Comparison of ENCODE assay signal across 39 cellular contexts in the genomic region with DNA sequence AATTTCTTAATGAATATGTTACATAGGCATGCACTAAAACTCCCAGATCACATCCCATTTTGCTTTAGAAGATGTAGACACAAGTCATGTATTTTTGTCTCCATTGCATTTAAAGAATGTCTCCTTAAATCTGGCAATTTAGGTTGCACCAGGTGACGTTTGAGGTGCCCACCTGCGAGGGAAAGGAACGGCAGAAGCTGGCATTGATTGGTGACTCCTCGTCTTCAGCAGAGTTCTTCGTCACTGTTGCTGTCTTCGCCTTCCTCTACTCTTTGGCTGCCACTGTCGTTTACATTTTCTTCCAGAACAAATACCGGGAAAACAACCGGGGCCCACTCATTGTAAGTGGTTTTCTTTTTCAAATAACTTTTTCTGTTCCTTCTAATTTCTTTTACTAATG.
"Had no signal": no experiment of that assay in that cellular context is flagged by ENCODE, and none has a peak within 500 bp of the region (broad histone marks: within the 10 kb centered on the region; RNA-seq: fewer than 3 reads in every experiment).

No MANE protein-coding gene starts in this region.

- H3K4me1 ChIP-seq: adrenal gland, ascending aorta, breast epithelium had no signal

- H3K4me3 Mint-ChIP-seq: activated naive CD4-positive, alpha-beta T cell treated with anti-CD3 and anti-CD28 coated beads for 36 hours; activated naive CD4-positive, alpha-beta T cell treated with anti-CD3 and anti-CD28 coated beads, Interleukin-2, amount 10 ng/mL, durations not matched to agents 7 days and 5 days; activated naive CD4-positive, alpha-beta T cell treated with anti-CD3 and anti-CD28 coated beads, Interleukin-2, amount 50 U/mL, for 24 hours; activated naive CD8-positive, alpha-beta T cell; activated naive CD8-positive, alpha-beta T cell treated with anti-CD3 and anti-CD28 coated beads for 36 hours; activated naive CD8-positive, alpha-beta T cell treated with anti-CD3 and anti-CD28 coated beads, Interleukin-2, amount 10 ng/mL, durations not matched to agents 7 days and 5 days; activated naive CD8-positive, alpha-beta T cell treated with anti-CD3 and anti-CD28 coated beads, Interleukin-2, amount 50 U/mL, for 24 hours; activated T-cell treated with anti-CD3 and anti-CD28 coated beads, Interleukin-2, amount 50 U/mL, for 24 hours; activated T-cell treated with anti-CD3 and anti-CD28 coated beads, Interleukin-2, amount 50 U/mL, for 4 hours; activated T-cell treated with anti-CD3 and anti-CD28 coated beads, Interleukin-2, amount 50 U/mL, for 72 hours; activated T-helper 1 cell treated with anti-CD3 and anti-CD28 coated beads, Interleukin-12 subunit alpha, Interleukin-12 subunit beta, Interleukin-2, Interleukin-4 antibody, amounts not matched to agents 30 ng/mL and 10 ng/mL and 1 ng/mL, durations not matched to agents 14 hours and 24 hours and 36 hours; activated T-helper 17 cell treated with anti-CD3 and anti-CD28 coated beads, Interleukin-2, amount 50 U/mL, for 72 hours; brain; central memory CD8-positive, alpha-beta T cell had no signal

- DNase-seq: activated effector memory CD4-positive, alpha-beta T cell treated with anti-CD3 and anti-CD28 coated beads, Interleukin-2, amount 50 U/mL, for 16 hours; activated effector memory CD4-positive, alpha-beta T cell treated with Interleukin-2 at 50 U/mL for 16 hours; activated gamma-delta T cell; activated gamma-delta T cell treated with Interleukin-2 at 50 U/mL for 16 hours; activated naive CD4-positive, alpha-beta T cell; activated naive CD4-positive, alpha-beta T cell treated with anti-CD3 and anti-CD28 coated beads for 36 hours; activated naive CD4-positive, alpha-beta T cell treated with anti-CD3 and anti-CD28 coated beads, Interleukin-2, amount 10 ng/mL, durations not matched to agents 7 days and 5 days; activated naive CD4-positive, alpha-beta T cell treated with anti-CD3 and anti-CD28 coated beads, Interleukin-2, amount 50 U/mL, for 16 hours; activated naive CD4-positive, alpha-beta T cell treated with Interleukin-2 at 50 U/mL for 16 hours; activated naive CD8-positive, alpha-beta T cell treated with anti-CD3 and anti-CD28 coated beads for 36 hours; activated naive CD8-positive, alpha-beta T cell treated with anti-CD3 and anti-CD28 coated beads, Interleukin-2, amount 10 ng/mL, durations not matched to agents 7 days and 5 days; activated naive CD8-positive, alpha-beta T cell treated with anti-CD3 and anti-CD28 coated beads, Interleukin-2, amount 50 U/mL, for 24 hours; activated T-cell treated with anti-CD3 and anti-CD28 coated beads, Interleukin-2, amount 50 U/mL, for 1 hour; activated T-cell treated with anti-CD3 and anti-CD28 coated beads, Interleukin-2, amount 50 U/mL, for 24 hours; activated T-cell treated with anti-CD3 and anti-CD28 coated beads, Interleukin-2, amount 50 U/mL, for 4 hours; activated T-cell treated with anti-CD3 and anti-CD28 coated beads, Interleukin-2, amount 50 U/mL, for 48 hours; activated T-cell treated with anti-CD3 and anti-CD28 coated beads, Interleukin-2, amount 50 U/mL, for 72 hours; adrenal gland; amniotic stem cell; amygdala; anterior cingulate cortex; aorta; body of pancreas; brain microvascular endothelial cell; central memory CD4-positive, alpha-beta T cell; cerebellar nuclear complex had no signal

- ATAC-seq: activated naive CD4-positive, alpha-beta T cell treated with anti-CD3 and anti-CD28 coated beads, Interleukin-2, amount 50 U/mL, for 72 hours; activated naive CD8-positive, alpha-beta T cell treated with anti-CD3 and anti-CD28 coated beads, Interleukin-2, amount 50 U/mL, for 24 hours; activated T-cell treated with anti-CD3 and anti-CD28 coated beads, Interleukin-2, amount 50 U/mL, for 4 hours; activated T-cell treated with anti-CD3 and anti-CD28 coated beads, Interleukin-2, amount 50 U/mL, for 72 hours; activated T-helper 17 cell treated with anti-CD3 and anti-CD28 coated beads, Interleukin-2, amount 50 U/mL, for 72 hours; body of pancreas had no signal

- H3K27ac ChIP-seq: adrenal gland, ascending aorta, body of pancreas, brain microvascular endothelial cell, breast epithelium, cardiac muscle cell had no signal

- H3K36me3 ChIP-seq: adrenal gland, ascending aorta, brain microvascular endothelial cell, breast epithelium, cardiac muscle cell had no signal

- H3K4me1 Mint-ChIP-seq: activated naive CD4-positive, alpha-beta T cell treated with anti-CD3 and anti-CD28 coated beads, Interleukin-2, amount 10 ng/mL, durations not matched to agents 7 days and 5 days; activated naive CD4-positive, alpha-beta T cell treated with anti-CD3 and anti-CD28 coated beads, Interleukin-2, amount 50 U/mL, for 24 hours; activated naive CD8-positive, alpha-beta T cell treated with anti-CD3 and anti-CD28 coated beads for 36 hours; activated naive CD8-positive, alpha-beta T cell treated with anti-CD3 and anti-CD28 coated beads, Interleukin-2, amount 10 ng/mL, durations not matched to agents 7 days and 5 days; activated naive CD8-positive, alpha-beta T cell treated with anti-CD3 and anti-CD28 coated beads, Interleukin-2, amount 50 U/mL, for 24 hours; activated T-helper 17 cell treated with anti-CD3 and anti-CD28 coated beads, Interleukin-2, amount 50 U/mL, for 72 hours; central memory CD8-positive, alpha-beta T cell had no signal

- H3K27me3 ChIP-seq: adrenal gland, ascending aorta, body of pancreas, brain microvascular endothelial cell, breast epithelium, cardiac muscle cell had no signal

- H3K9me3 ChIP-seq: adrenal gland, ascending aorta, body of pancreas, breast epithelium had no signal

- FAIRE-seq: astrocyte, bronchial epithelial cell had no signal

- H3K4me3 ChIP-seq: adrenal gland, ascending aorta, body of pancreas, breast epithelium, cardiac muscle cell had no signal

- H3K27me3 Mint-ChIP-seq: activated naive CD4-positive, alpha-beta T cell treated with anti-CD3 and anti-CD28 coated beads, Interleukin-2, amount 10 ng/mL, durations not matched to agents 7 days and 5 days; activated naive CD4-positive, alpha-beta T cell treated with anti-CD3 and anti-CD28 coated beads, Interleukin-2, amount 50 U/mL, for 24 hours; activated naive CD8-positive, alpha-beta T cell treated with anti-CD3 and anti-CD28 coated beads for 36 hours; activated naive CD8-positive, alpha-beta T cell treated with anti-CD3 and anti-CD28 coated beads, Interleukin-2, amount 10 ng/mL, durations not matched to agents 7 days and 5 days; activated T-cell treated with anti-CD3 and anti-CD28 coated beads, Interleukin-2, amount 50 U/mL, for 24 hours; brain; central memory CD8-positive, alpha-beta T cell had no signal

- H3K36me3 Mint-ChIP-seq: activated naive CD4-positive, alpha-beta T cell treated with anti-CD3 and anti-CD28 coated beads, Interleukin-2, amount 10 ng/mL, durations not matched to agents 7 days and 5 days; activated naive CD4-positive, alpha-beta T cell treated with anti-CD3 and anti-CD28 coated beads, Interleukin-2, amount 50 U/mL, for 24 hours; activated naive CD4-positive, alpha-beta T cell treated with anti-CD3 and anti-CD28 coated beads, Interleukin-2, amount 50 U/mL, for 72 hours; activated naive CD8-positive, alpha-beta T cell; activated naive CD8-positive, alpha-beta T cell treated with anti-CD3 and anti-CD28 coated beads for 36 hours; activated naive CD8-positive, alpha-beta T cell treated with anti-CD3 and anti-CD28 coated beads, Interleukin-2, amount 10 ng/mL, durations not matched to agents 7 days and 5 days; brain had no signal

- H3K27ac Mint-ChIP-seq: activated naive CD4-positive, alpha-beta T cell treated with anti-CD3 and anti-CD28 coated beads for 36 hours; activated naive CD4-positive, alpha-beta T cell treated with anti-CD3 and anti-CD28 coated beads, Interleukin-2, amount 10 ng/mL, durations not matched to agents 7 days and 5 days; activated naive CD4-positive, alpha-beta T cell treated with anti-CD3 and anti-CD28 coated beads, Interleukin-2, amount 50 U/mL, for 24 hours; activated naive CD4-positive, alpha-beta T cell treated with anti-CD3 and anti-CD28 coated beads, Interleukin-2, amount 50 U/mL, for 72 hours; activated naive CD8-positive, alpha-beta T cell; activated naive CD8-positive, alpha-beta T cell treated with anti-CD3 and anti-CD28 coated beads for 36 hours; activated naive CD8-positive, alpha-beta T cell treated with anti-CD3 and anti-CD28 coated beads, Interleukin-2, amount 10 ng/mL, durations not matched to agents 7 days and 5 days; activated naive CD8-positive, alpha-beta T cell treated with anti-CD3 and anti-CD28 coated beads, Interleukin-2, amount 50 U/mL, for 24 hours; activated T-cell treated with anti-CD3 and anti-CD28 coated beads, Interleukin-2, amount 50 U/mL, for 24 hours; activated T-cell treated with anti-CD3 and anti-CD28 coated beads, Interleukin-2, amount 50 U/mL, for 72 hours; activated T-helper 1 cell treated with anti-CD3 and anti-CD28 coated beads, Interleukin-12 subunit alpha, Interleukin-12 subunit beta, Interleukin-2, Interleukin-4 antibody, amounts not matched to agents 30 ng/mL and 10 ng/mL and 1 ng/mL, durations not matched to agents 14 hours and 24 hours and 36 hours; activated T-helper 17 cell treated with anti-CD3 and anti-CD28 coated beads, Interleukin-2, amount 50 U/mL, for 72 hours; activated T-helper 2 cell treated with anti-CD3 and anti-CD28 coated beads, Interferon-gamma antibody, Interleukin-2, Interleukin-4, amounts not matched to agents 10 μg/mL and 5 μg/mL and 100 μg/mL, durations not matched to agents 14 hours and 24 hours and 36 hours; brain had no signal

- H3K9me3 Mint-ChIP-seq: activated naive CD4-positive, alpha-beta T cell treated with anti-CD3 and anti-CD28 coated beads for 36 hours; activated naive CD4-positive, alpha-beta T cell treated with anti-CD3 and anti-CD28 coated beads, Interleukin-2, amount 10 ng/mL, durations not matched to agents 7 days and 5 days; activated naive CD4-positive, alpha-beta T cell treated with anti-CD3 and anti-CD28 coated beads, Interleukin-2, amount 50 U/mL, for 72 hours; activated naive CD8-positive, alpha-beta T cell treated with anti-CD3 and anti-CD28 coated beads for 36 hours; activated naive CD8-positive, alpha-beta T cell treated with anti-CD3 and anti-CD28 coated beads, Interleukin-2, amount 10 ng/mL, durations not matched to agents 7 days and 5 days; activated naive CD8-positive, alpha-beta T cell treated with anti-CD3 and anti-CD28 coated beads, Interleukin-2, amount 50 U/mL, for 24 hours; activated T-cell treated with anti-CD3 and anti-CD28 coated beads, Interleukin-2, amount 50 U/mL, for 4 hours; activated T-helper 1 cell treated with anti-CD3 and anti-CD28 coated beads, Interleukin-12 subunit alpha, Interleukin-12 subunit beta, Interleukin-2, Interleukin-4 antibody, amounts not matched to agents 30 ng/mL and 10 ng/mL and 1 ng/mL, durations not matched to agents 14 hours and 24 hours and 36 hours; activated T-helper 17 cell treated with anti-CD3 and anti-CD28 coated beads, Interleukin-2, amount 50 U/mL, for 72 hours; activated T-helper 2 cell treated with anti-CD3 and anti-CD28 coated beads, Interferon-gamma antibody, Interleukin-2, Interleukin-4, amounts not matched to agents 10 μg/mL and 5 μg/mL and 100 μg/mL, durations not matched to agents 14 hours and 24 hours and 36 hours; brain; central memory CD8-positive, alpha-beta T cell had no signal
